8 cellular contexts compared by ENCODE assay signal in the genomic region with DNA sequence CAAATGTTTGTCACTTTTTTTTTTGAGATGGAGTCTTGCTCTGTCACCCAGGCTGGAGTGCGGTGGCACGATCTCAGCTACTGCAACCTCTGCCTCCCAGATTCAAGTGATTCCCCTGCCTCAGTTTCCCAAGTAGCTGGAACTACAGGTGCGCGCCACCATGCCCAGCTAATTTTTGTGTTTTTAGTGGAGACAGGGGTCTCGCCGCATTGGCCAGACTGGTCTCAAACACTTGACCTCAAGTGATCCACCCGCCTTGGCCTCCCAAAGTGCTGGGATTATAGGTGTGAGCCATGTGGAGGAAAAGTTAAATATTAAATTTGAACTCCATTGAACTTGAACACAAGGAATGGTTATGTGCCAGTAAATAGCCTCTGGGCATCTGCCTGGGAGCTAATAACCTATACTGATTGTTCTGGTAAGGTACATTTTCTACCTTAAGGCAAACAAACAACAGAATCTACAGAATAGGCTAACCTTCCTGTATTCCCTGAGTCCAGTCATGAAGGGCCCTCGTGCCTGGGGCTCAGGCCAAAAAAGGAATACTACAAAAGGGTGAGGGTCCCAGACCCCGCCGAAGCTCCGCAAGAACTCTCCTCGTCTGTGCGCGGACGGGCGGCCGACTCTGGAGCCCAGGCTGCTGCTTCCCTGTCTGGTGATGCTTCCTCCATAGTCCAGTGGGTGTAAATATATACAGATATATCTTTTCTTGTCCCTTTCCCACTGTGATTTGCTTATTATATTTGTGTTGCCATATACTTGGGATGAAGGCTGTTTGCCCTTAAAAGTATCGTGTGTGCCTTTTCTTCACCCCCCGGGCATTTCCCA.
DNase-seq lines count a peak whose midpoint lies in the region; ATAC-seq and TF ChIP-seq lines count a peak whose summit lies in the region.

No MANE protein-coding gene starts in this region.

- H3K27me3 Mint-ChIP-seq in activated naive CD4-positive, alpha-beta T cell treated with anti-CD3 and anti-CD28 coated beads, Interleukin-2, amount 10 ng/mL, durations not matched to agents 7 days and 5 days: peaks cover 23% of the 10 kb centered on the region

- ATAC-seq in HG02571 (IDR thresholded peaks at IDR 0.05; ENCODE audit: unreplicated experiment): no peak

- H3K27me3 ChIP-seq in hepatocyte: no peaks in the 10 kb centered on the region

- peak overlapping the region; percentile 63 for H3K4me2 ChIP-seq in hepatocyte

- H3K27ac Mint-ChIP-seq in activated naive CD4-positive, alpha-beta T cell treated with anti-CD3 and anti-CD28 coated beads, Interleukin-2, amount 10 ng/mL, durations not matched to agents 7 days and 5 days: no peak overlapping the region

- H3K4me3 Mint-ChIP-seq in activated naive CD4-positive, alpha-beta T cell treated with anti-CD3 and anti-CD28 coated beads, Interleukin-2, amount 10 ng/mL, durations not matched to agents 7 days and 5 days: no peak overlapping the region

- H3K36me3 Mint-ChIP-seq in activated naive CD4-positive, alpha-beta T cell treated with anti-CD3 and anti-CD28 coated beads, Interleukin-2, amount 10 ng/mL, durations not matched to agents 7 days and 5 days: no peaks in the 10 kb centered on the region

- no peaks in the 10 kb centered on the region for H3K79me2 ChIP-seq in hepatocyte

- H3K4me3 ChIP-seq in WI38 (ENCODE audit: low read depth, low read length) (peak overlapping the region; percentile 67), hepatocyte (no peak overlapping the region)

- no peaks in the 10 kb centered on the region for H3K9me2 ChIP-seq in hepatocyte (replicated peaks; ENCODE audit: insufficient read depth)

- no peaks in the 10 kb centered on the region for H3K4me1 Mint-ChIP-seq in activated naive CD4-positive, alpha-beta T cell treated with anti-CD3 and anti-CD28 coated beads, Interleukin-2, amount 10 ng/mL, durations not matched to agents 7 days and 5 days

- H3K27ac ChIP-seq in hepatocyte: peak overlapping the region; percentile 65
- H3K27ac ChIP-seq in substantia nigra (ENCODE audit: low read depth, low read length, poor library complexity, severe bottlenecking): peak overlapping the region; percentile 1

- WGBS in hepatocyte (ENCODE audit: low lambda C conversion rate, missing lambda C conversion rate): 93% methylated on average over 18 of the region's 19 CpGs

- no peaks in the 10 kb centered on the region for H3K4me1 ChIP-seq in hepatocyte (ENCODE audit: insufficient read depth)

- peak overlapping the region; percentile 39 for H2AFZ ChIP-seq in hepatocyte

- H4K20me1 ChIP-seq in hepatocyte (ENCODE audit: insufficient read depth, poor library complexity, severe bottlenecking): no peaks in the 10 kb centered on the region

- TF ChIP-seq CTCF in WI38 (IDR thresholded peaks at IDR 0.05; ENCODE audit: low read depth, low read length): no peak
- no peak for TF ChIP-seq CTCF in hepatocyte (IDR thresholded peaks at IDR 0.05; ENCODE audit: poor library complexity)

- CTCF ChIA-PET in activated naive CD4-positive, alpha-beta T cell treated with anti-CD3 and anti-CD28 coated beads, Interleukin-2, amount 10 ng/mL, durations not matched to agents 7 days and 5 days (lab: Charles Lee): no interaction called here

- peak; percentile 66 for DNase-seq in DMS79 treated with DMSO at 0.1 percent for 48 hours (lab: John Stamatoyannopoulos, UW)
- DNase-seq in DMS79 (lab: John Stamatoyannopoulos, UW): no peak
- no peak for DNase-seq in hepatocyte (ENCODE audit: low spot score)
- DNase-seq in substantia nigra (lab: John Stamatoyannopoulos, UW): peak in 5 of 49 donors; percentile 20 to 40 (median 35)
- DNase-seq in activated naive CD4-positive, alpha-beta T cell treated with anti-CD3 and anti-CD28 coated beads, Interleukin-2, amount 10 ng/mL, durations not matched to agents 7 days and 5 days: no peak
- DNase-seq in mesenteric fat pad (ENCODE audit: low spot score): no peak

- H3K36me3 ChIP-seq in hepatocyte (replicated peaks; ENCODE audit: insufficient read depth, low read depth): no peaks in the 10 kb centered on the region

- no peaks in the 10 kb centered on the region for H3K9me3 ChIP-seq in hepatocyte (ENCODE audit: low read depth)

- H3K9me3 Mint-ChIP-seq in activated naive CD4-positive, alpha-beta T cell treated with anti-CD3 and anti-CD28 coated beads, Interleukin-2, amount 10 ng/mL, durations not matched to agents 7 days and 5 days: no peaks in the 10 kb centered on the region
